Comparison of ENCODE assay signal across 1 cellular context in genomic region chr10:74150151-74151056, GRCh38.
TF ChIP-seq lines count a peak whose summit lies in the region.

AP3M1 (minus strand) TSS chr10:74150828; CDS start chr10:74138379, 12,449 bp downstream.

TF ChIP-seq in K562, 482 proteins besides CTCF, POLR2A, EP300 and RAD21 (continued from another document and continues in another):
- no peak for TF ChIP-seq ZBTB11 (CRISPR knock-in tag; IDR thresholded peaks at IDR 0.05)
- TF ChIP-seq JUNB (CRISPR knock-in tag; conservative IDR thresholded peaks at IDR 0.05): no peak
- no peak for TF ChIP-seq CHD2 (IDR thresholded peaks at IDR 0.05; ENCODE audit: low read depth, low read length)
- TF ChIP-seq, protein P1, sequence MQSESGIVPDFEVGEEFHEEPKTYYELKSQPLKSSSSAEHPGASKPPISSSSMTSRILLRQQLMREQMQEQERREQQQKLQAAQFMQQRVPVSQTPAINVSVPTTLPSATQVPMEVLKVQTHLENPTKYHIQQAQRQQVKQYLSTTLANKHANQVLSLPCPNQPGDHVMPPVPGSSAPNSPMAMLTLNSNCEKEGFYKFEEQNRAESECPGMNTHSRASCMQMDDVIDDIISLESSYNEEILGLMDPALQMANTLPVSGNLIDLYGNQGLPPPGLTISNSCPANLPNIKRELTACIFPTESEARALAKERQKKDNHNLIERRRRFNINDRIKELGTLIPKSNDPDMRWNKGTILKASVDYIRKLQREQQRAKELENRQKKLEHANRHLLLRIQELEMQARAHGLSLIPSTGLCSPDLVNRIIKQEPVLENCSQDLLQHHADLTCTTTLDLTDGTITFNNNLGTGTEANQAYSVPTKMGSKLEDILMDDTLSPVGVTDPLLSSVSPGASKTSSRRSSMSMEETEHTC (IDR thresholded peaks at IDR 0.05): no peak
- TF ChIP-seq NR4A1 (CRISPR knock-in tag; IDR thresholded peaks at IDR 0.05): 0 out of 2 replicates have a peak, but pooled peaks have one; percentile 12
- TF ChIP-seq NR4A1 (tag; IDR thresholded peaks at IDR 0.05): no peak
- no peak for TF ChIP-seq ZNF398 (CRISPR knock-in tag; IDR thresholded peaks at IDR 0.05)
- no peak for TF ChIP-seq FOXJ3 (CRISPR knock-in tag; IDR thresholded peaks at IDR 0.05)
- TF ChIP-seq SMAD3 (CRISPR knock-in tag; conservative IDR thresholded peaks at IDR 0.05): 0 out of 2 replicates have a peak, but pooled peaks have one; percentile 36
- TF ChIP-seq ZNF24 (IDR thresholded peaks at IDR 0.05): no peak; the same call in 1 of the 2 replicates
- no peak for TF ChIP-seq NR2F6 (CRISPR knock-in tag; IDR thresholded peaks at IDR 0.05)
- peak; percentile 75; the same call in 1 of the 2 replicates for TF ChIP-seq TOE1 (IDR thresholded peaks at IDR 0.05; ENCODE audit: borderline replicate concordance)
- TF ChIP-seq TOE1 (CRISPR knock-in tag; IDR thresholded peaks at IDR 0.05; ENCODE audit: borderline replicate concordance, low read depth): no peak
- TF ChIP-seq, protein P2, sequence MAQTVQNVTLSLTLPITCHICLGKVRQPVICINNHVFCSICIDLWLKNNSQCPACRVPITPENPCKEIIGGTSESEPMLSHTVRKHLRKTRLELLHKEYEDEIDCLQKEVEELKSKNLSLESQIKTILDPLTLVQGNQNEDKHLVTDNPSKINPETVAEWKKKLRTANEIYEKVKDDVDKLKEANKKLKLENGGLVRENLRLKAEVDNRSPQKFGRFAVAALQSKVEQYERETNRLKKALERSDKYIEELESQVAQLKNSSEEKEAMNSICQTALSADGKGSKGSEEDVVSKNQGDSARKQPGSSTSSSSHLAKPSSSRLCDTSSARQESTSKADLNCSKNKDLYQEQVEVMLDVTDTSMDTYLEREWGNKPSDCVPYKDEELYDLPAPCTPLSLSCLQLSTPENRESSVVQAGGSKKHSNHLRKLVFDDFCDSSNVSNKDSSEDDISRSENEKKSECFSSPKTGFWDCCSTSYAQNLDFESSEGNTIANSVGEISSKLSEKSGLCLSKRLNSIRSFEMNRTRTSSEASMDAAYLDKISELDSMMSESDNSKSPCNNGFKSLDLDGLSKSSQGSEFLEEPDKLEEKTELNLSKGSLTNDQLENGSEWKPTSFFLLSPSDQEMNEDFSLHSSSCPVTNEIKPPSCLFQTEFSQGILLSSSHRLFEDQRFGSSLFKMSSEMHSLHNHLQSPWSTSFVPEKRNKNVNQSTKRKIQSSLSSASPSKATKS (CRISPR knock-in tag; IDR thresholded peaks at IDR 0.05): no peak
- TF ChIP-seq GATAD2B (IDR thresholded peaks at IDR 0.05; ENCODE audit: borderline replicate concordance): no peak
- TF ChIP-seq CREBBP (IDR thresholded peaks at IDR 0.05; ENCODE audit: low read depth, low read length): no peak
- TF ChIP-seq RB1 (IDR thresholded peaks at IDR 0.05; ENCODE audit: low read depth): peak; percentile 82
- no peak for TF ChIP-seq SMAD2 (IDR thresholded peaks at IDR 0.05; ENCODE audit: low read depth, low read length)
- no peak for TF ChIP-seq TFAM (CRISPR knock-in tag; conservative IDR thresholded peaks at IDR 0.05)
- TF ChIP-seq ZNF311 (CRISPR knock-in tag; IDR thresholded peaks at IDR 0.05): no peak
- TF ChIP-seq, protein P3, sequence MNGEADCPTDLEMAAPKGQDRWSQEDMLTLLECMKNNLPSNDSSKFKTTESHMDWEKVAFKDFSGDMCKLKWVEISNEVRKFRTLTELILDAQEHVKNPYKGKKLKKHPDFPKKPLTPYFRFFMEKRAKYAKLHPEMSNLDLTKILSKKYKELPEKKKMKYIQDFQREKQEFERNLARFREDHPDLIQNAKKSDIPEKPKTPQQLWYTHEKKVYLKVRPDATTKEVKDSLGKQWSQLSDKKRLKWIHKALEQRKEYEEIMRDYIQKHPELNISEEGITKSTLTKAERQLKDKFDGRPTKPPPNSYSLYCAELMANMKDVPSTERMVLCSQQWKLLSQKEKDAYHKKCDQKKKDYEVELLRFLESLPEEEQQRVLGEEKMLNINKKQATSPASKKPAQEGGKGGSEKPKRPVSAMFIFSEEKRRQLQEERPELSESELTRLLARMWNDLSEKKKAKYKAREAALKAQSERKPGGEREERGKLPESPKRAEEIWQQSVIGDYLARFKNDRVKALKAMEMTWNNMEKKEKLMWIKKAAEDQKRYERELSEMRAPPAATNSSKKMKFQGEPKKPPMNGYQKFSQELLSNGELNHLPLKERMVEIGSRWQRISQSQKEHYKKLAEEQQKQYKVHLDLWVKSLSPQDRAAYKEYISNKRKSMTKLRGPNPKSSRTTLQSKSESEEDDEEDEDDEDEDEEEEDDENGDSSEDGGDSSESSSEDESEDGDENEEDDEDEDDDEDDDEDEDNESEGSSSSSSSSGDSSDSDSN (IDR thresholded peaks at IDR 0.05; ENCODE audit: borderline replicate concordance in 1 of 2, low read depth in 2 of 2, low read length in 2 of 2): peak in 1 of 2 experiments; percentile 71; a peak in 2 of 4 replicates
- TF ChIP-seq, protein P4, sequence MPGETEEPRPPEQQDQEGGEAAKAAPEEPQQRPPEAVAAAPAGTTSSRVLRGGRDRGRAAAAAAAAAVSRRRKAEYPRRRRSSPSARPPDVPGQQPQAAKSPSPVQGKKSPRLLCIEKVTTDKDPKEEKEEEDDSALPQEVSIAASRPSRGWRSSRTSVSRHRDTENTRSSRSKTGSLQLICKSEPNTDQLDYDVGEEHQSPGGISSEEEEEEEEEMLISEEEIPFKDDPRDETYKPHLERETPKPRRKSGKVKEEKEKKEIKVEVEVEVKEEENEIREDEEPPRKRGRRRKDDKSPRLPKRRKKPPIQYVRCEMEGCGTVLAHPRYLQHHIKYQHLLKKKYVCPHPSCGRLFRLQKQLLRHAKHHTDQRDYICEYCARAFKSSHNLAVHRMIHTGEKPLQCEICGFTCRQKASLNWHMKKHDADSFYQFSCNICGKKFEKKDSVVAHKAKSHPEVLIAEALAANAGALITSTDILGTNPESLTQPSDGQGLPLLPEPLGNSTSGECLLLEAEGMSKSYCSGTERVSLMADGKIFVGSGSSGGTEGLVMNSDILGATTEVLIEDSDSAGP (CRISPR knock-in tag; IDR thresholded peaks at IDR 0.05): no peak
- TF ChIP-seq PRMT5 (CRISPR knock-in tag; IDR thresholded peaks at IDR 0.05): no peak
- TF ChIP-seq NCOA6 (IDR thresholded peaks at IDR 0.05): no peak
- TF ChIP-seq ZNF780A (CRISPR knock-in tag; IDR thresholded peaks at IDR 0.05): no peak
- TF ChIP-seq CHD4 (IDR thresholded peaks at IDR 0.05; ENCODE audit: insufficient read depth, insufficient replicate concordance, low read depth, low read length, poor library complexity, severe bottlenecking): no peak
- TF ChIP-seq KAT2B (IDR thresholded peaks at IDR 0.05; ENCODE audit: low read depth, low read length): no peak
- TF ChIP-seq WHSC1 (IDR thresholded peaks at IDR 0.05; ENCODE audit: low read length): no peak
- TF ChIP-seq HMGN3 (IDR thresholded peaks at IDR 0.05; ENCODE audit: borderline replicate concordance, extremely low read depth, insufficient read length, low read depth, low read length): no peak
- no peak for TF ChIP-seq CBX2 (IDR thresholded peaks at IDR 0.05; ENCODE audit: insufficient read depth, low read length, poor library complexity, severe bottlenecking)
- TF ChIP-seq ZNF586 (CRISPR knock-in tag; conservative IDR thresholded peaks at IDR 0.05): no peak
- no peak for TF ChIP-seq RFX1 (IDR thresholded peaks at IDR 0.05)
- no peak for TF ChIP-seq ZNF175 (CRISPR knock-in tag; IDR thresholded peaks at IDR 0.05; ENCODE audit: low read depth)
- TF ChIP-seq, protein P5, sequence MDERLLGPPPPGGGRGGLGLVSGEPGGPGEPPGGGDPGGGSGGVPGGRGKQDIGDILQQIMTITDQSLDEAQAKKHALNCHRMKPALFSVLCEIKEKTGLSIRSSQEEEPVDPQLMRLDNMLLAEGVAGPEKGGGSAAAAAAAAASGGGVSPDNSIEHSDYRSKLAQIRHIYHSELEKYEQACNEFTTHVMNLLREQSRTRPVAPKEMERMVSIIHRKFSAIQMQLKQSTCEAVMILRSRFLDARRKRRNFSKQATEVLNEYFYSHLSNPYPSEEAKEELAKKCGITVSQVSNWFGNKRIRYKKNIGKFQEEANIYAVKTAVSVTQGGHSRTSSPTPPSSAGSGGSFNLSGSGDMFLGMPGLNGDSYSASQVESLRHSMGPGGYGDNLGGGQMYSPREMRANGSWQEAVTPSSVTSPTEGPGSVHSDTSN (CRISPR knock-in tag; IDR thresholded peaks at IDR 0.05; ENCODE audit: low read depth): no peak
- TF ChIP-seq, protein P5 (tag; conservative IDR thresholded peaks at IDR 0.05; ENCODE audit: low read depth): peak; percentile 21
- no peak for TF ChIP-seq THRAP3 (IDR thresholded peaks at IDR 0.05; ENCODE audit: borderline replicate concordance)
- TF ChIP-seq JUN (IDR thresholded peaks at IDR 0.05; ENCODE audit: borderline replicate concordance, low read depth, low read length): no peak
- TF ChIP-seq JUN (CRISPR knock-in tag; IDR thresholded peaks at IDR 0.05; ENCODE audit: borderline replicate concordance): no peak
- no peak; the same call in 1 of the 2 replicates for TF ChIP-seq GABPB1 (CRISPR knock-in tag; IDR thresholded peaks at IDR 0.05)
- TF ChIP-seq KLF16 (IDR thresholded peaks at IDR 0.05): no peak
- no peak; the same call in 1 of the 2 replicates for TF ChIP-seq SREBF2 (CRISPR knock-in tag; IDR thresholded peaks at IDR 0.05)
- TF ChIP-seq, protein P6, sequence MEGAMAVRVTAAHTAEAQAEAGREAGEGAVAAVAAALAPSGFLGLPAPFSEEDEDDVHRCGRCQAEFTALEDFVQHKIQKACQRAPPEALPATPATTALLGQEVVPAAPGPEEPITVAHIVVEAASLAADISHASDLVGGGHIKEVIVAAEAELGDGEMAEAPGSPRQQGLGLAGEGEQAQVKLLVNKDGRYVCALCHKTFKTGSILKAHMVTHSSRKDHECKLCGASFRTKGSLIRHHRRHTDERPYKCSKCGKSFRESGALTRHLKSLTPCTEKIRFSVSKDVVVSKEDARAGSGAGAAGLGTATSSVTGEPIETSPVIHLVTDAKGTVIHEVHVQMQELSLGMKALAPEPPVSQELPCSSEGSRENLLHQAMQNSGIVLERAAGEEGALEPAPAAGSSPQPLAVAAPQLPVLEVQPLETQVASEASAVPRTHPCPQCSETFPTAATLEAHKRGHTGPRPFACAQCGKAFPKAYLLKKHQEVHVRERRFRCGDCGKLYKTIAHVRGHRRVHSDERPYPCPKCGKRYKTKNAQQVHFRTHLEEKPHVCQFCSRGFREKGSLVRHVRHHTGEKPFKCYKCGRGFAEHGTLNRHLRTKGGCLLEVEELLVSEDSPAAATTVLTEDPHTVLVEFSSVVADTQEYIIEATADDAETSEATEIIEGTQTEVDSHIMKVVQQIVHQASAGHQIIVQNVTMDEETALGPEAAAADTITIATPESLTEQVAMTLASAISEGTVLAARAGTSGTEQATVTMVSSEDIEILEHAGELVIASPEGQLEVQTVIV (CRISPR knock-in tag; IDR thresholded peaks at IDR 0.05; ENCODE audit: borderline replicate concordance): no peak
- no peak for TF ChIP-seq ZNF830 (CRISPR knock-in tag; IDR thresholded peaks at IDR 0.05)
- 0 out of 2 replicates have a peak, but pooled peaks have one; percentile 26 for TF ChIP-seq MYNN (IDR thresholded peaks at IDR 0.05)
- no peak for TF ChIP-seq MYNN (CRISPR knock-in tag; IDR thresholded peaks at IDR 0.05)
- no peak for TF ChIP-seq SPI1 (IDR thresholded peaks at IDR 0.05; ENCODE audit: borderline replicate concordance, low read depth, low read length)
